In genomic region chr17:60321336-60322055, GRCh38 we compare ENCODE assay signal across 18 cellular contexts.
"Had no signal": no experiment of that assay in that cellular context is flagged by ENCODE, and none has a peak within 500 bp of the region (broad histone marks: within the 10 kb centered on the region; RNA-seq: fewer than 3 reads in every experiment).

No MANE protein-coding gene starts in this region.

- H3K36me3 ChIP-seq: breast epithelium, stomach, thoracic aorta had no signal

- FAIRE-seq: islet of Langerhans had no signal

- ATAC-seq: activated CD4-positive, alpha-beta T cell treated with anti-CD3 and anti-CD28 coated beads for 36 hours; heart right ventricle; left ventricle myocardium superior had no signal

- H3K27me3 ChIP-seq: breast epithelium, esophagus squamous epithelium, heart right ventricle, stomach had no signal

- H3K27ac ChIP-seq: breast epithelium, esophagus squamous epithelium, heart right ventricle, stomach, thoracic aorta, VCaP had no signal

- DNase-seq: activated CD4-positive, alpha-beta memory T cell treated with anti-CD3 and anti-CD28 coated beads, Interleukin-2, amount 10 ng/mL, durations not matched to agents 7 days and 5 days; activated CD4-positive, alpha-beta T cell treated with anti-CD3 and anti-CD28 coated beads for 36 hours; activated gamma-delta T cell treated with Interleukin-2 at 50 U/mL for 16 hours; activated naive CD8-positive, alpha-beta T cell treated with anti-CD3 and anti-CD28 coated beads for 36 hours; activated T-cell treated with anti-CD3 and anti-CD28 coated beads, Interleukin-2, amount 50 U/mL, for 48 hours; anterior cingulate cortex; dermis blood vessel endothelial cell; esophagus squamous epithelium; heart right ventricle; left ventricle myocardium superior; nephron progenitor cell; stimulated activated CD4-positive, alpha-beta T cell treated with anti-CD3 and anti-CD28 coated beads, Interleukin-15, amount 100 ng/mL, for 24 hours; stomach; T1000 had no signal

- H3K9me3 ChIP-seq: breast epithelium, esophagus squamous epithelium, heart right ventricle, stomach, thoracic aorta had no signal

- H3K4me1 ChIP-seq: breast epithelium had no signal

- H3K4me3 ChIP-seq: breast epithelium, esophagus squamous epithelium, heart right ventricle, stomach, thoracic aorta had no signal
